In genomic region chr1:154969741-154970452, GRCh38 we compare ENCODE assay signal across 8 cellular contexts. TPM values are rescaled to one million over a fixed set of nuclear protein-coding genes. Genes with fewer than 3 reads are reported as not detected.
DNase-seq lines count a peak whose midpoint lies in the region; ATAC-seq and TF ChIP-seq lines count a peak whose summit lies in the region.

No MANE protein-coding gene starts in this region.

- DNase-seq in GM12864 (ENCODE audit: low read depth) (no peak), left ventricle myocardium inferior (peak; percentile 32), skeletal muscle cell (ENCODE audit: low read depth) (no peak), KG1 (lab: John Stamatoyannopoulos, UW) (no peak), NCI-H2227 treated with DMSO at 0.1 percent for 48 hours (lab: John Stamatoyannopoulos, UW) (no peak)
- DNase-seq in stimulated activated CD4-positive, alpha-beta T cell treated with anti-CD3 and anti-CD28 coated beads, Interleukin-4, amount 100 ng/mL, for 24 hours, result no peak
- no peak for DNase-seq in stimulated activated CD4-positive, alpha-beta T cell treated with anti-CD3 and anti-CD28 coated beads, Interleukin-4, amount 100 ng/mL, for 4 hours

- H3K27me3 Mint-ChIP-seq in activated T-helper 17 cell treated with anti-CD3 and anti-CD28 coated beads, Interleukin-2, amount 50 U/mL, for 72 hours, result no peaks in the 10 kb centered on the region

- H3K4me1 ChIP-seq in left ventricle myocardium inferior, result peaks cover 74% of the 10 kb centered on the region

- peaks cover 42% of the 10 kb centered on the region for H3K36me3 ChIP-seq in left ventricle myocardium inferior

- no peak for ATAC-seq in activated T-helper 17 cell treated with anti-CD3 and anti-CD28 coated beads, Interleukin-2, amount 50 U/mL, for 72 hours (replicated peaks)

- H3K27ac ChIP-seq in left ventricle myocardium inferior (replicated peaks), result peak overlapping the region; percentile 97

- no peaks in the 10 kb centered on the region for H3K27me3 ChIP-seq in left ventricle myocardium inferior (ENCODE audit: low read depth)

- H3K9me3 Mint-ChIP-seq in activated T-helper 17 cell treated with anti-CD3 and anti-CD28 coated beads, Interleukin-2, amount 50 U/mL, for 72 hours, result no peaks in the 10 kb centered on the region

- H3K27ac Mint-ChIP-seq in activated T-helper 17 cell treated with anti-CD3 and anti-CD28 coated beads, Interleukin-2, amount 50 U/mL, for 72 hours, result peak overlapping the region; percentile 94

- H3K36me3 Mint-ChIP-seq in activated T-helper 17 cell treated with anti-CD3 and anti-CD28 coated beads, Interleukin-2, amount 50 U/mL, for 72 hours (ENCODE audit: low read depth), result peaks cover 65% of the 10 kb centered on the region

- H3K9me3 ChIP-seq in left ventricle myocardium inferior (replicated peaks), result no peaks in the 10 kb centered on the region

- H3K4me3 ChIP-seq in GM12864 (ENCODE audit: low read depth, low read length) (peak overlapping the region; percentile 13; the same call in 1 of the 2 replicates), left ventricle myocardium inferior (peak overlapping the region; percentile 82), skeletal muscle cell (ENCODE audit: low read depth, low read length) (peak overlapping the region; percentile 94)

- intact Hi-C loops in left ventricle myocardium inferior (cut with micrococcal nuclease), result no loop called here

- H3K4me3 Mint-ChIP-seq in activated T-helper 17 cell treated with anti-CD3 and anti-CD28 coated beads, Interleukin-2, amount 50 U/mL, for 72 hours, result peak overlapping the region; percentile 27

- peaks cover 26% of the 10 kb centered on the region for H3K4me1 Mint-ChIP-seq in activated T-helper 17 cell treated with anti-CD3 and anti-CD28 coated beads, Interleukin-2, amount 50 U/mL, for 72 hours

- TF ChIP-seq CTCF in GM12864 (IDR thresholded peaks at IDR 0.05; ENCODE audit: low read depth, low read length, missing control alignments), result no peak
- no peak for TF ChIP-seq CTCF in left ventricle myocardium inferior (IDR thresholded peaks at IDR 0.05; ENCODE audit: borderline replicate concordance)

RNA-seq across cellular contexts. Expression of gene SHC1, which starts 0.7 kb away (rescaled TPM):
- total RNA-seq in activated T-helper 17 cell treated with anti-CD3 and anti-CD28 coated beads, Interleukin-2, amount 50 U/mL, for 72 hours, result 10 to 100 TPM; 60.9 to 62.0 TPM
- 43.0 TPM for total RNA-seq in left ventricle myocardium inferior

RNA-seq across cellular contexts. Expression of gene CKS1B, which starts 4.6 kb away (rescaled TPM):
- 100 to 1,000 TPM; 162 to 188 TPM for total RNA-seq in activated T-helper 17 cell treated with anti-CD3 and anti-CD28 coated beads, Interleukin-2, amount 50 U/mL, for 72 hours
- total RNA-seq in left ventricle myocardium inferior, result 17.8 TPM

RNA-seq across cellular contexts. Expression of gene PYGO2, which starts 8.3 kb away (rescaled TPM):
- 10 to 100 TPM; 35.6 to 39.2 TPM for total RNA-seq in activated T-helper 17 cell treated with anti-CD3 and anti-CD28 coated beads, Interleukin-2, amount 50 U/mL, for 72 hours
- total RNA-seq in left ventricle myocardium inferior, result 12.9 TPM

RNA-seq across cellular contexts. Expression of gene FLAD1, which starts 13.2 kb away (rescaled TPM):
- 10 to 100 TPM; 34.6 to 68.3 TPM for total RNA-seq in activated T-helper 17 cell treated with anti-CD3 and anti-CD28 coated beads, Interleukin-2, amount 50 U/mL, for 72 hours
- total RNA-seq in left ventricle myocardium inferior, result 30.1 TPM

RNA-seq across cellular contexts. Expression of gene PBXIP1, which starts 14.0 kb away (rescaled TPM):
- 100 to 1,000 TPM in 1 of 2 donors, 10 to 100 TPM in 1; 61.9 to 118 TPM for total RNA-seq in activated T-helper 17 cell treated with anti-CD3 and anti-CD28 coated beads, Interleukin-2, amount 50 U/mL, for 72 hours
- total RNA-seq in left ventricle myocardium inferior, result 52.3 TPM

Comparison
In these comparisons a context has a peak if more than half of its experiments do, and no peak if none do; other contexts are left out.
1. H3K4me3 ChIP-seq: peak in every context shown above with its lines; median percentile 94 in skeletal muscle cell; 82 in left ventricle myocardium inferior; 13 in GM12864.